ENCODE assay signal across 23 cellular contexts in genomic region chr1:208919371-208919770, GRCh38.
DNase-seq lines count a peak whose midpoint lies in the region; ATAC-seq, FAIRE-seq and TF ChIP-seq lines count a peak whose summit lies in the region.
"Had no signal": no experiment of that assay in that cellular context is flagged by ENCODE, and none has a peak within 500 bp of the region (broad histone marks: within the 10 kb centered on the region; RNA-seq: fewer than 3 reads in every experiment).

No MANE protein-coding gene starts in this region.

- no peak for TF ChIP-seq POLR2A in GM12892 (IDR thresholded peaks at IDR 0.05; ENCODE audit: low read depth, low read length)

- DNase-seq in GM03348 (ENCODE audit: low spot score), result peak; percentile 24
- peak; percentile 20 for DNase-seq in NCI-H226
- peak; percentile 55 for DNase-seq in dedifferentiated amniotic fluid mesenchymal stem cell (ENCODE audit: extremely low spot score)
- peak; percentile 12 for DNase-seq in myocyte (ENCODE audit: low read depth)
- DNase-seq in GM12892 (ENCODE audit: insufficient read length), result no peak
- DNase-seq in NCI-H82 (lab: John Stamatoyannopoulos, UW), result no peak
- DNase-seq: activated CD4-positive, alpha-beta T cell treated with anti-CD3 and anti-CD28 coated beads, Interleukin-2, amount 50 U/mL, for 4 hours; activated naive CD4-positive, alpha-beta T cell; activated T-cell treated with anti-CD3 and anti-CD28 coated beads for 4 hours; anterior cingulate cortex; Caco-2; endodermal cell; left colon; NCI-H1048; NCI-H2081 treated with DMSO at 0.1 percent for 48 hours; NCI-H510A treated with DMSO at 0.1 percent for 48 hours; small intestine; stimulated activated CD4-positive, alpha-beta T cell treated with anti-CD3 and anti-CD28 coated beads, Interleukin-2, amount 100 ng/mL, for 48 hours; stomach had no signal

- FAIRE-seq in GM12892 (lab: Jason Lieb, UNC), result no peak
- FAIRE-seq: G401.6, GM12891, small intestine had no signal

- ATAC-seq in HG03045 (IDR thresholded peaks at IDR 0.05; ENCODE audit: unreplicated experiment) (no peak), GM19328 (IDR thresholded peaks at IDR 0.05; ENCODE audit: unreplicated experiment) (no peak)
- ATAC-seq: left colon had no signal

Comparison
In these comparisons a context has a peak if more than half of its experiments do, and no peak if none do; other contexts are left out.
1. DNase-seq: peak in GM03348 (single experiment), NCI-H226 (single experiment), dedifferentiated amniotic fluid mesenchymal stem cell (single experiment) and myocyte (single experiment); none in GM12892 (single experiment) and NCI-H82 (single experiment).